ENCODE assay signal across 8 cellular contexts in genomic region chr2:181790716-181791649, GRCh38.
DNase-seq lines count a peak whose midpoint lies in the region; ATAC-seq and TF ChIP-seq lines count a peak whose summit lies in the region.

No MANE protein-coding gene starts in this region.

- DNase-seq in AG09309 (ENCODE audit: low read depth) (peak; percentile 79), SJCRH30 (peak in 1 of 2 experiments; percentile 28), esophagus squamous epithelium (lab: John Stamatoyannopoulos, UW) (no peak), stomach (no peak), occipital lobe (lab: John Stamatoyannopoulos, UW) (no peak)
- DNase-seq in effector memory CD4-positive, alpha-beta T cell = no peak

- TF ChIP-seq EP300 in stomach (IDR thresholded peaks at IDR 0.05) = no peak

- 49 to 56% methylated on average over 10 of the region's 10 CpGs for WGBS in esophagus squamous epithelium, 2 donors
- 24 to 52% (median 34%) methylated on average over 10 of the region's 10 CpGs for WGBS in stomach, 5 donors

- H3K27me3 ChIP-seq in SJCRH30 (no peaks in the 10 kb centered on the region), esophagus squamous epithelium (no peaks in the 10 kb centered on the region), stomach (no peaks in the 10 kb centered on the region)
- H3K27me3 ChIP-seq in effector memory CD4-positive, alpha-beta T cell (replicated peaks; ENCODE audit: control insufficient read depth, insufficient read depth, low read length, poor library complexity, severe bottlenecking) = no peaks in the 10 kb centered on the region

- H3K9me3 ChIP-seq in SJCRH30 (replicated peaks) (peaks cover 4% of the 10 kb centered on the region; the same call in 1 of the 2 replicates), esophagus squamous epithelium (no peaks in the 10 kb centered on the region), stomach (peaks cover 0 to 7% (median 0%) of the 10 kb centered on the region in 4 donors)
- no peaks in the 10 kb centered on the region for H3K9me3 ChIP-seq in effector memory CD4-positive, alpha-beta T cell (ENCODE audit: control insufficient read depth, low read length)

- TF ChIP-seq CTCF in AG09309 (IDR thresholded peaks at IDR 0.05; ENCODE audit: control insufficient read depth, insufficient read depth, low read depth, low read length, missing control alignments) (no peak), esophagus squamous epithelium (IDR thresholded peaks at IDR 0.05) (no peak), stomach (IDR thresholded peaks at IDR 0.05) (no peak)

- H3K27ac ChIP-seq in SJCRH30 (peak overlapping the region; percentile 47), esophagus squamous epithelium (peak overlapping the region in 3 of 4 donors; percentile 23 to 51 (median 41)), stomach (peak overlapping the region; percentile 11 to 70 (median 49))
- no peak overlapping the region for H3K27ac ChIP-seq in effector memory CD4-positive, alpha-beta T cell (ENCODE audit: insufficient read depth, low read length, poor library complexity, severe bottlenecking)

- H3K4me1 ChIP-seq in SJCRH30 = peaks cover 10% of the 10 kb centered on the region
- H3K4me1 ChIP-seq in esophagus squamous epithelium = peaks cover 0 to 17% (median 0%) of the 10 kb centered on the region in 3 donors
- peaks cover 0 to 15% (median 5%) of the 10 kb centered on the region in 4 donors for H3K4me1 ChIP-seq in stomach
- no peaks in the 10 kb centered on the region for H3K4me1 ChIP-seq in effector memory CD4-positive, alpha-beta T cell (ENCODE audit: control insufficient read depth, insufficient read depth, low read length, poor library complexity, severe bottlenecking)

- H3K4me3 ChIP-seq in AG09309 (ENCODE audit: control insufficient read depth, low read depth, low read length) = no peak overlapping the region
- no peak overlapping the region for H3K4me3 ChIP-seq in SJCRH30
- H3K4me3 ChIP-seq in esophagus squamous epithelium = no peak overlapping the region
- H3K4me3 ChIP-seq in stomach = no peak overlapping the region
- no peak overlapping the region for H3K4me3 ChIP-seq in effector memory CD4-positive, alpha-beta T cell (ENCODE audit: insufficient read depth, low read depth, low read length, poor library complexity, severe bottlenecking)

- ATAC-seq in GM18873 (IDR thresholded peaks at IDR 0.05; ENCODE audit: low FRiP score, unreplicated experiment) (peak; percentile 99), HG03060 (IDR thresholded peaks at IDR 0.05; ENCODE audit: low read depth, unreplicated experiment) (peak; percentile 99)

- H3K36me3 ChIP-seq in SJCRH30 = no peaks in the 10 kb centered on the region
- no peaks in the 10 kb centered on the region for H3K36me3 ChIP-seq in esophagus squamous epithelium
- no peaks in the 10 kb centered on the region for H3K36me3 ChIP-seq in stomach
- no peaks in the 10 kb centered on the region for H3K36me3 ChIP-seq in effector memory CD4-positive, alpha-beta T cell (ENCODE audit: control insufficient read depth, insufficient read depth, low read length)

- intact Hi-C loops in esophagus squamous epithelium (cut with DNase I) (no loop called here), stomach (cut with DNase I; ENCODE audit: low total_unique reads) (no loop called here)

- TF ChIP-seq POLR2A in esophagus squamous epithelium (IDR thresholded peaks at IDR 0.05) = no peak
- no peak for TF ChIP-seq POLR2A in stomach (IDR thresholded peaks at IDR 0.05)
